In genomic region chr5:128777052-128777451, GRCh38 we compare ENCODE assay signal across 12 cellular contexts.
DNase-seq lines count a peak whose midpoint lies in the region; ATAC-seq, FAIRE-seq and TF ChIP-seq lines count a peak whose summit lies in the region.
"Had no signal": no experiment of that assay in that cellular context is flagged by ENCODE, and none has a peak within 500 bp of the region (broad histone marks: within the 10 kb centered on the region; RNA-seq: fewer than 3 reads in every experiment).

No MANE protein-coding gene starts in this region.

- TF ChIP-seq POLR2A in uterus (IDR thresholded peaks at IDR 0.05), result no peak

- H3K27me3 ChIP-seq in bronchial epithelial cell (ENCODE audit: control insufficient read depth, insufficient read depth, low read length), result no peaks in the 10 kb centered on the region
- no peaks in the 10 kb centered on the region for H3K27me3 ChIP-seq in uterus

- H3K4me1 ChIP-seq in uterus, result no peaks in the 10 kb centered on the region

- intact Hi-C loops in uterus (cut with DNase I; ENCODE audit: low total_unique reads), result no loop called here

- H3K4me3 ChIP-seq in bronchial epithelial cell (ENCODE audit: low read depth, low read length) (no peak overlapping the region), uterus (no peak overlapping the region)

- ATAC-seq in activated CD4-positive, CD25-positive, alpha-beta regulatory T cell treated with anti-CD3 and anti-CD28 coated beads, Interleukin-2, amount 50 U/mL, for 24 hours, result peak; percentile 61 to 63
- ATAC-seq in GM21515 (IDR thresholded peaks at IDR 0.05; ENCODE audit: unreplicated experiment) (peak; percentile 93), HG03103 (IDR thresholded peaks at IDR 0.05; ENCODE audit: low read depth, unreplicated experiment) (peak; percentile 86)

- no peak for DNase-seq in activated CD4-positive, CD25-positive, alpha-beta regulatory T cell (lab: John Stamatoyannopoulos, UW)
- DNase-seq in bronchial epithelial cell (ENCODE audit: low read depth), result peak; percentile 48
- no peak for DNase-seq in NCI-H526 treated with DMSO at 0.1 percent for 48 hours (lab: John Stamatoyannopoulos, UW)
- no peak for DNase-seq in stimulated activated CD4-positive, alpha-beta T cell treated with anti-CD3 and anti-CD28 coated beads, Interleukin-2, amount 100 ng/mL, for 48 hours
- DNase-seq in uterus, result no peak
- DNase-seq: 8988T; activated CD4-positive, CD25-positive, alpha-beta regulatory T cell treated with anti-CD3 and anti-CD28 coated beads, Interleukin-2, amount 50 U/mL, for 72 hours; Karpas-422; substantia nigra had no signal

- no peaks in the 10 kb centered on the region for H3K36me3 ChIP-seq in bronchial epithelial cell (ENCODE audit: control insufficient read depth, insufficient read depth, low read length)
- H3K36me3 ChIP-seq in uterus, result no peaks in the 10 kb centered on the region

- no peaks in the 10 kb centered on the region for H3K9me3 ChIP-seq in uterus

- FAIRE-seq in bronchial epithelial cell (lab: Jason Lieb, UNC), result no peak

- H3K27ac ChIP-seq in uterus, result no peak overlapping the region

- TF ChIP-seq CTCF in bronchial epithelial cell (IDR thresholded peaks at IDR 0.05; ENCODE audit: insufficient read depth, low read length, severe bottlenecking), result no peak
- no peak for TF ChIP-seq CTCF in uterus (IDR thresholded peaks at IDR 0.05)
